ENCODE assay signal across 9 cellular contexts in genomic region chr2:233075966-233076339, GRCh38. TPM values are rescaled to one million over a fixed set of nuclear protein-coding genes. Genes with fewer than 3 reads are reported as not detected.
DNase-seq lines count a peak whose midpoint lies in the region; ATAC-seq and TF ChIP-seq lines count a peak whose summit lies in the region.
"Had no signal": no experiment of that assay in that cellular context is flagged by ENCODE, and none has a peak within 500 bp of the region (broad histone marks: within the 10 kb centered on the region; RNA-seq: fewer than 3 reads in every experiment).

No MANE protein-coding gene starts in this region.

- TF ChIP-seq CTCF in heart right ventricle (IDR thresholded peaks at IDR 0.05), result no peak
- no peak for TF ChIP-seq CTCF in HFFc6 (IDR thresholded peaks at IDR 0.05)

- H3K36me3 ChIP-seq in heart right ventricle, result peaks cover 0 to 50% (median 0%) of the 10 kb centered on the region in 9 donors

- peaks cover 13% of the 10 kb centered on the region for H3K27me3 Mint-ChIP-seq in HFFc6 (ENCODE audit: insufficient read depth)

- peaks cover 6% of the 10 kb centered on the region for H3K9me3 Mint-ChIP-seq in HFFc6

- WGBS in heart right ventricle, 2 donors, result 27 to 35% methylated on average over 2 of the region's 2 CpGs

- ATAC-seq in HG02623 (IDR thresholded peaks at IDR 0.05; ENCODE audit: unreplicated experiment), result peak; percentile 56
- ATAC-seq in heart right ventricle, result peak in 6 of 8 donors; percentile 35 to 65 (median 44)

- H3K27me3 ChIP-seq in heart right ventricle, result peaks cover 0 to 19% (median 0%) of the 10 kb centered on the region in 7 donors

- H3K4me1 Mint-ChIP-seq in HFFc6 (ENCODE audit: low read depth), result no peaks in the 10 kb centered on the region

- no peak overlapping the region for H3K4me3 Mint-ChIP-seq in HFFc6

- peaks cover 0 to 18% (median 0%) of the 10 kb centered on the region in 11 donors for H3K9me3 ChIP-seq in heart right ventricle

- peaks cover 0 to 84% (median 35%) of the 10 kb centered on the region in 9 donors for H3K4me1 ChIP-seq in heart right ventricle

- intact Hi-C loops in heart right ventricle (cut with DNase I), result no loop called here

- no peak overlapping the region for H3K4me3 ChIP-seq in heart right ventricle

- no peak overlapping the region for H3K27ac Mint-ChIP-seq in HFFc6

- peak overlapping the region in 2 of 10 donors; percentile 53 to 80 for H3K27ac ChIP-seq in heart right ventricle

- H3K36me3 Mint-ChIP-seq in HFFc6 (ENCODE audit: low read depth), result no peaks in the 10 kb centered on the region

- peak; percentile 63 for DNase-seq in SIG-M5 treated with dmso at 0.1 percent for 504 hours (lab: John Stamatoyannopoulos, UW; ENCODE audit: unreplicated experiment)
- no peak for DNase-seq in SIG-M5 (lab: John Stamatoyannopoulos, UW)
- peak; percentile 43 for DNase-seq in NCI-H526 treated with DMSO at 0.1 percent for 48 hours (lab: John Stamatoyannopoulos, UW)
- no peak for DNase-seq in heart right ventricle
- DNase-seq in HFFc6, result no peak
- DNase-seq in stimulated activated CD4-positive, alpha-beta T cell treated with anti-CD3 and anti-CD28 coated beads, Interleukin-4, amount 100 ng/mL, for 1 hour, result no peak
- no peak for DNase-seq in A172 (ENCODE audit: low spot score)

RNA-seq across cellular contexts. Expression of gene INPP5D, which starts 15.8 kb away (rescaled TPM):
- 10 to 100 TPM in 1 of 10 donors, 1 to 10 TPM in 9; 2.9 to 17.2 (median 5.7) TPM for total RNA-seq in heart right ventricle
- 1 to 10 TPM; 3.6 to 7.5 TPM for polyA plus RNA-seq in heart right ventricle
- total RNA-seq in HFFc6 (2021; fragmentation: NEBNext Ultra II Directional; extraction: Animal tissue kit (Norgen Biotek cat#: 25700)), result under 1 TPM in 5 of 6 experiments, not detected in 1; 0.19 to 0.66 (median 0.43) TPM
- total RNA-seq in A172 (2014; rRNA removed; shearing (Covaris generic)), result 0.84 and 0.86 TPM in 2 replicates

RNA-seq across cellular contexts. Expression of gene NEU2, which starts 43.5 kb away (rescaled TPM):
- total RNA-seq in heart right ventricle, result not detected
- not detected for polyA plus RNA-seq in heart right ventricle
- not detected for total RNA-seq in HFFc6 (2021; fragmentation: NEBNext Ultra II Directional; extraction: Animal tissue kit (Norgen Biotek cat#: 25700))
- not detected in 2 replicates for total RNA-seq in A172 (2014; rRNA removed; shearing (Covaris generic))
- total RNA-seq: T-helper 2 cell treated with Interferon-gamma antibody and Interleukin-4, amounts not matched to agents 100 ng/mL and 5 ng/mL, for 36 hours had no signal

Comparison
In these comparisons a context has a peak if more than half of its experiments do, and no peak if none do; other contexts are left out.
1. DNase-seq: peak in SIG-M5 treated with dmso at 0.1 percent for 504 hours (single experiment) and NCI-H526 treated with DMSO at 0.1 percent for 48 hours (single experiment); none in SIG-M5 (single experiment), heart right ventricle (0 of 2), HFFc6 (single experiment), stimulated activated CD4-positive, alpha-beta T cell treated with anti-CD3 and anti-CD28 coated beads, Interleukin-4, amount 100 ng/mL, for 1 hour (single experiment) and A172 (single experiment).